Comparison of ENCODE assay signal across 1 cellular context in the genomic region with DNA sequence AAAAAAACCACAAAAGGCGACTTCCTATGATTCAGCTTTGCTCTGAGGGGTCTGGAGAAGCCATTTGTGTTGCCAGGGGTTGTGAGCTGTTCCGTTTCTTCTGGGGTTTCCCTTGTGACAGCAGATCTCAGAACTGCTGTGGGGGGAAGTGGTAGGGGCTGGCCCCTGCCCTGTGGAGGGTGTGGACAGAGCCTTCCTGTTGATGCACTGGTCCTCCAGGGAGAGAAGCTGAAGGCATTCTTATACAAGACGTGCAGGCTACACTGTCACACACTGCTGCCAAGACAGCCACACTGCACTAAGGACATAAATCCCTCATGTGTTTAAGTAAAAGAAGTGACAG.
TF ChIP-seq lines count a peak whose summit lies in the region.

No MANE protein-coding gene starts in this region.

TF ChIP-seq in GM23338, 12 proteins besides CTCF, POLR2A, EP300 and RAD21 (continued from another document):
- TF ChIP-seq, protein P1, sequence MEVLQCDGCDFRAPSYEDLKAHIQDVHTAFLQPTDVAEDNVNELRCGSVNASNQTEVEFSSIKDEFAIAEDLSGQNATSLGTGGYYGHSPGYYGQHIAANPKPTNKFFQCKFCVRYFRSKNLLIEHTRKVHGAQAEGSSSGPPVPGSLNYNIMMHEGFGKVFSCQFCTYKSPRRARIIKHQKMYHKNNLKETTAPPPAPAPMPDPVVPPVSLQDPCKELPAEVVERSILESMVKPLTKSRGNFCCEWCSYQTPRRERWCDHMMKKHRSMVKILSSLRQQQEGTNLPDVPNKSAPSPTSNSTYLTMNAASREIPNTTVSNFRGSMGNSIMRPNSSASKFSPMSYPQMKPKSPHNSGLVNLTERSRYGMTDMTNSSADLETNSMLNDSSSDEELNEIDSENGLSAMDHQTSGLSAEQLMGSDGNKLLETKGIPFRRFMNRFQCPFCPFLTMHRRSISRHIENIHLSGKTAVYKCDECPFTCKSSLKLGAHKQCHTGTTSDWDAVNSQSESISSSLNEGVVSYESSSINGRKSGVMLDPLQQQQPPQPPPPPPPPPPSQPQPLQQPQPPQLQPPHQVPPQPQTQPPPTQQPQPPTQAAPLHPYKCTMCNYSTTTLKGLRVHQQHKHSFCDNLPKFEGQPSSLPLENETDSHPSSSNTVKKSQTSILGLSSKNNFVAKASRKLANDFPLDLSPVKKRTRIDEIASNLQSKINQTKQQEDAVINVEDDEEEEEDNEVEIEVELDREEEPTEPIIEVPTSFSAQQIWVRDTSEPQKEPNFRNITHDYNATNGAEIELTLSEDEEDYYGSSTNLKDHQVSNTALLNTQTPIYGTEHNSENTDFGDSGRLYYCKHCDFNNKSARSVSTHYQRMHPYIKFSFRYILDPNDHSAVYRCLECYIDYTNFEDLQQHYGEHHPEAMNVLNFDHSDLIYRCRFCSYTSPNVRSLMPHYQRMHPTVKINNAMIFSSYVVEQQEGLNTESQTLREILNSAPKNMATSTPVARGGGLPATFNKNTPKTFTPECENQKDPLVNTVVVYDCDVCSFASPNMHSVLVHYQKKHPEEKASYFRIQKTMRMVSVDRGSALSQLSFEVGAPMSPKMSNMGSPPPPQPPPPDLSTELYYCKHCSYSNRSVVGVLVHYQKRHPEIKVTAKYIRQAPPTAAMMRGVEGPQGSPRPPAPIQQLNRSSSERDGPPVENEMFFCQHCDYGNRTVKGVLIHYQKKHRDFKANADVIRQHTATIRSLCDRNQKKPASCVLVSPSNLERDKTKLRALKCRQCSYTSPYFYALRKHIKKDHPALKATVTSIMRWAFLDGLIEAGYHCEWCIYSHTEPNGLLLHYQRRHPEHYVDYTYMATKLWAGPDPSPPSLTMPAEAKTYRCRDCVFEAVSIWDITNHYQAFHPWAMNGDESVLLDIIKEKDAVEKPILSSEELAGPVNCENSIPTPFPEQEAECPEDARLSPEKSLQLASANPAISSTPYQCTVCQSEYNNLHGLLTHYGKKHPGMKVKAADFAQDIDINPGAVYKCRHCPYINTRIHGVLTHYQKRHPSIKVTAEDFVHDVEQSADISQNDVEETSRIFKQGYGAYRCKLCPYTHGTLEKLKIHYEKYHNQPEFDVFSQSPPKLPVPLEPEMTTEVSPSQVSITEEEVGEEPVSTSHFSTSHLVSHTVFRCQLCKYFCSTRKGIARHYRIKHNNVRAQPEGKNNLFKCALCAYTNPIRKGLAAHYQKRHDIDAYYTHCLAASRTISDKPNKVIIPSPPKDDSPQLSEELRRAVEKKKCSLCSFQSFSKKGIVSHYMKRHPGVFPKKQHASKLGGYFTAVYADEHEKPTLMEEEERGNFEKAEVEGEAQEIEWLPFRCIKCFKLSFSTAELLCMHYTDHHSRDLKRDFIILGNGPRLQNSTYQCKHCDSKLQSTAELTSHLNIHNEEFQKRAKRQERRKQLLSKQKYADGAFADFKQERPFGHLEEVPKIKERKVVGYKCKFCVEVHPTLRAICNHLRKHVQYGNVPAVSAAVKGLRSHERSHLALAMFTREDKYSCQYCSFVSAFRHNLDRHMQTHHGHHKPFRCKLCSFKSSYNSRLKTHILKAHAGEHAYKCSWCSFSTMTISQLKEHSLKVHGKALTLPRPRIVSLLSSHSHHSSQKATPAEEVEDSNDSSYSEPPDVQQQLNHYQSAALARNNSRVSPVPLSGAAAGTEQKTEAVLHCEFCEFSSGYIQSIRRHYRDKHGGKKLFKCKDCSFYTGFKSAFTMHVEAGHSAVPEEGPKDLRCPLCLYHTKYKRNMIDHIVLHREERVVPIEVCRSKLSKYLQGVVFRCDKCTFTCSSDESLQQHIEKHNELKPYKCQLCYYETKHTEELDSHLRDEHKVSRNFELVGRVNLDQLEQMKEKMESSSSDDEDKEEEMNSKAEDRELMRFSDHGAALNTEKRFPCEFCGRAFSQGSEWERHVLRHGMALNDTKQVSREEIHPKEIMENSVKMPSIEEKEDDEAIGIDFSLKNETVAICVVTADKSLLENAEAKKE (CRISPR knock-in tag; IDR thresholded peaks at IDR 0.05) = no peak
- no peak for TF ChIP-seq ZNF114 (CRISPR knock-in tag; IDR thresholded peaks at IDR 0.05)
- no peak for TF ChIP-seq JUNB (IDR thresholded peaks at IDR 0.05; ENCODE audit: unreplicated experiment)
- TF ChIP-seq STAT1 (IDR thresholded peaks at IDR 0.05; ENCODE audit: unreplicated experiment) = no peak
- TF ChIP-seq EZH2phosphoT487 (IDR thresholded peaks at IDR 0.05; ENCODE audit: unreplicated experiment) = no peak
- no peak for TF ChIP-seq NANOG (IDR thresholded peaks at IDR 0.05; ENCODE audit: borderline replicate concordance)
